Comparison of ENCODE assay signal across 26 cellular contexts in genomic region chr4:89823416-89823815, GRCh38. TPM values are rescaled to one million over a fixed set of nuclear protein-coding genes. Genes with fewer than 3 reads are reported as not detected.
DNase-seq lines count a peak whose midpoint lies in the region; ATAC-seq and TF ChIP-seq lines count a peak whose summit lies in the region.
"Had no signal": no experiment of that assay in that cellular context is flagged by ENCODE, and none has a peak within 500 bp of the region (broad histone marks: within the 10 kb centered on the region; RNA-seq: fewer than 3 reads in every experiment).

No MANE protein-coding gene starts in this region.

- H2BK5ac ChIP-seq in IMR-90 (ENCODE audit: low read depth, low read length, poor library complexity, severe bottlenecking) = no peak overlapping the region

- no peak overlapping the region for H3K14ac ChIP-seq in IMR-90 (replicated peaks; ENCODE audit: low read depth, low read length)

- H2BK20ac ChIP-seq in IMR-90 (ENCODE audit: low read depth, low read length) = no peak overlapping the region

- intact Hi-C loops in IMR-90 (cut with micrococcal nuclease) = no loop called here

- no peak overlapping the region for H2BK15ac ChIP-seq in IMR-90 (ENCODE audit: low read depth, low read length)

- peak overlapping the region; percentile 13; the same call in 1 of the 2 replicates for H3K4me2 ChIP-seq in IMR-90 (ENCODE audit: low read depth, low read length)
- H3K4me2 ChIP-seq: KMS-11 had no signal

- no peak overlapping the region for H3K56ac ChIP-seq in IMR-90 (ENCODE audit: extremely low read depth, insufficient read depth, low read length)

- H4K91ac ChIP-seq in IMR-90 (ENCODE audit: insufficient read depth, low read depth, low read length) = no peak overlapping the region

- H2AK9ac ChIP-seq in IMR-90 (replicated peaks; ENCODE audit: low read depth, low read length, poor library complexity) = no peak overlapping the region

- no peak overlapping the region for H3K27ac ChIP-seq in IMR-90 (ENCODE audit: insufficient read depth, low read length)
- H3K27ac ChIP-seq: breast epithelium, colonic mucosa, heart right ventricle, KMS-11, prostate gland, SJCRH30, transverse colon had no signal

- H4K8ac ChIP-seq in IMR-90 (ENCODE audit: low read depth in 2 of 2, low read length in 2 of 2) = no peak overlapping the region

- CTCF ChIA-PET in IMR-90 (lab: Yijun Ruan, JAX) = no interaction called here

- in situ Hi-C loops in IMR-90 (cut with MboI; ENCODE audit: low sequenced_read_pairs) = no loop called here

- no peak for TF ChIP-seq POLR2A in IMR-90 (IDR thresholded peaks at IDR 0.05; ENCODE audit: low read depth, low read length)

- H3K4me3 ChIP-seq in IMR-90 (ENCODE audit: insufficient read depth, low read depth, low read length) = no peak overlapping the region
- H3K4me3 ChIP-seq in fibroblast of mammary gland (ENCODE audit: control insufficient read depth, low read depth, low read length) = no peak overlapping the region
- H3K4me3 ChIP-seq: breast epithelium, colonic mucosa, GM12878, heart right ventricle, prostate gland, SJCRH30, transverse colon had no signal

- ATAC-seq in IMR-90 (ENCODE audit: low read depth) (peak; percentile 76), HG02678 (IDR thresholded peaks at IDR 0.05; ENCODE audit: unreplicated experiment) (no peak), HG02610 (IDR thresholded peaks at IDR 0.05; ENCODE audit: unreplicated experiment) (no peak)
- ATAC-seq: activated CD4-positive, alpha-beta T cell treated with anti-CD3 and anti-CD28 coated beads for 36 hours; GM12878; HCT116; heart right ventricle; Panc1 had no signal

- TF ChIP-seq RAD21 in IMR-90 (IDR thresholded peaks at IDR 0.05; ENCODE audit: low read length) = no peak

- no peak overlapping the region for H2AK5ac ChIP-seq in IMR-90 (ENCODE audit: low read depth, low read length)

- TF ChIP-seq CTCF in IMR-90 (conservative IDR thresholded peaks at IDR 0.05; ENCODE audit: low read depth, low read length) (no peak), fibroblast of mammary gland (conservative IDR thresholded peaks at IDR 0.05; ENCODE audit: control insufficient read depth, insufficient read depth, low read depth, low read length) (no peak)

- no peaks in the 10 kb centered on the region for H4K20me1 ChIP-seq in IMR-90 (ENCODE audit: insufficient read depth, low read length)

- H3K36me3 ChIP-seq in IMR-90 (ENCODE audit: control insufficient read depth, insufficient read depth, low read length) = no peaks in the 10 kb centered on the region
- H3K36me3 ChIP-seq: breast epithelium, colonic mucosa, heart right ventricle, prostate gland, transverse colon had no signal

- H3K4me1 ChIP-seq in IMR-90 (ENCODE audit: control insufficient read depth, insufficient read depth, low read length) = no peaks in the 10 kb centered on the region
- H3K4me1 ChIP-seq: breast epithelium, colonic mucosa, prostate gland, SJCRH30, transverse colon had no signal

- no peak overlapping the region for H3K9ac ChIP-seq in IMR-90 (ENCODE audit: low read depth, low read length)
- H3K9ac ChIP-seq: KMS-11 had no signal

- no peak overlapping the region for H3K18ac ChIP-seq in IMR-90 (ENCODE audit: low read depth, low read length)

- POLR2A ChIA-PET in IMR-90 (lab: Charles Lee; ENCODE audit: unreplicated experiment) = no interaction called here

- DNase-seq in IMR-90 = peak; percentile 11
- DNase-seq in amniotic epithelial cell (ENCODE audit: low read depth) = peak; percentile 81
- DNase-seq in fibroblast of mammary gland (ENCODE audit: low read depth) = peak; percentile 4
- DNase-seq in iPS-NIHi11 (ENCODE audit: low spot score) = no peak
- no peak for DNase-seq in amniotic stem cell (lab: John Stamatoyannopoulos, UW)
- DNase-seq: activated CD4-positive, alpha-beta T cell treated with anti-CD3 and anti-CD28 coated beads for 36 hours; activated CD8-positive, alpha-beta memory T cell treated with anti-CD3 and anti-CD28 coated beads for 24 hours; activated gamma-delta T cell; activated T-cell treated with anti-CD3 and anti-CD28 coated beads, Interleukin-2, amount 50 U/mL, for 1 hour; AML-193; CD4-positive, alpha-beta memory T cell; colonic mucosa; heart right ventricle; NCI-H146; NCI-H510A; SJCRH30; transverse colon had no signal

- no peak overlapping the region for H2BK120ac ChIP-seq in IMR-90 (ENCODE audit: low read depth, low read length)

- H3K79me1 ChIP-seq in IMR-90 (ENCODE audit: low read depth in 1 of 2, low read length in 2 of 2) = no peaks in the 10 kb centered on the region

- H3K9me3 ChIP-seq in IMR-90 (ENCODE audit: control insufficient read depth, insufficient read depth, low read length) = no peaks in the 10 kb centered on the region
- H3K9me3 ChIP-seq: breast epithelium, colonic mucosa, heart right ventricle, prostate gland, SJCRH30, transverse colon had no signal

- no TSS peak for BruUV-seq in IMR-90 (replicated peaks; lab: Mats Ljungman, UMichigan)

- H3K27me3 ChIP-seq in IMR-90 (ENCODE audit: control insufficient read depth, insufficient read depth, low read length) = no peaks in the 10 kb centered on the region
- H3K27me3 ChIP-seq: breast epithelium, colonic mucosa, heart right ventricle, SJCRH30, transverse colon had no signal

- H3K4ac ChIP-seq in IMR-90 (ENCODE audit: low read depth, low read length) = no peak overlapping the region

- H3K9me1 ChIP-seq in IMR-90 (ENCODE audit: insufficient read depth, low read length) = no peaks in the 10 kb centered on the region

- no peak overlapping the region for H4K5ac ChIP-seq in IMR-90 (ENCODE audit: low read depth, low read length)

- no peak overlapping the region for H2AFZ ChIP-seq in IMR-90 (replicated peaks; ENCODE audit: low read length, poor library complexity)

- dilution Hi-C loops in IMR-90 (cut with HindIII; ENCODE audit: low sequenced_read_pairs, unreplicated experiment) = no loop called here

- H3K23ac ChIP-seq in IMR-90 (ENCODE audit: low read depth, low read length) = no peak overlapping the region

TF ChIP-seq in IMR-90, 13 proteins besides CTCF, POLR2A, EP300 and RAD21:
- TF ChIP-seq RFX5 (IDR thresholded peaks at IDR 0.05; ENCODE audit: low read depth, low read length) = no peak
- no peak for TF ChIP-seq BHLHE40 (IDR thresholded peaks at IDR 0.05; ENCODE audit: low read depth, low read length)
- no peak for TF ChIP-seq CEBPB (IDR thresholded peaks at IDR 0.05; ENCODE audit: low read depth, low read length)
- TF ChIP-seq, protein P1, sequence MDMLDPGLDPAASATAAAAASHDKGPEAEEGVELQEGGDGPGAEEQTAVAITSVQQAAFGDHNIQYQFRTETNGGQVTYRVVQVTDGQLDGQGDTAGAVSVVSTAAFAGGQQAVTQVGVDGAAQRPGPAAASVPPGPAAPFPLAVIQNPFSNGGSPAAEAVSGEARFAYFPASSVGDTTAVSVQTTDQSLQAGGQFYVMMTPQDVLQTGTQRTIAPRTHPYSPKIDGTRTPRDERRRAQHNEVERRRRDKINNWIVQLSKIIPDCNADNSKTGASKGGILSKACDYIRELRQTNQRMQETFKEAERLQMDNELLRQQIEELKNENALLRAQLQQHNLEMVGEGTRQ (IDR thresholded peaks at IDR 0.05; ENCODE audit: low read depth, low read length) = no peak
- no peak for TF ChIP-seq CHD1 (IDR thresholded peaks at IDR 0.05; ENCODE audit: low read depth, low read length)
- no peak for TF ChIP-seq ELK1 (IDR thresholded peaks at IDR 0.05; ENCODE audit: borderline replicate concordance, low read depth, low read length)
- no peak for TF ChIP-seq MAZ (IDR thresholded peaks at IDR 0.05; ENCODE audit: borderline replicate concordance, low read depth, low read length)
- no peak for TF ChIP-seq SMC3 (IDR thresholded peaks at IDR 0.05; ENCODE audit: low read depth, low read length)
- TF ChIP-seq NFE2L2 (IDR thresholded peaks at IDR 0.05; ENCODE audit: low read depth, low read length) = no peak
- TF ChIP-seq MAFK (IDR thresholded peaks at IDR 0.05; ENCODE audit: low read depth, low read length) = no peak
- TF ChIP-seq MXI1 (IDR thresholded peaks at IDR 0.05; ENCODE audit: borderline replicate concordance, low read depth, low read length) = no peak
- TF ChIP-seq FOS (IDR thresholded peaks at IDR 0.05; ENCODE audit: low read depth, low read length) = no peak
- TF ChIP-seq RCOR1 (IDR thresholded peaks at IDR 0.05; ENCODE audit: insufficient replicate concordance, low read length) = no peak
TF ChIP-seq in IMR-90: peak in this region for 0.

RNA-seq across cellular contexts. Expression of gene SNCA, which starts 13.5 kb away (rescaled TPM):
- 0.36 and 0.56 TPM in 2 replicates for total RNA-seq in IMR-90 (2012; rRNA removed)
- 0.46 and 0.59 TPM in 2 replicates for polyA plus RNA-seq in IMR-90 (2012; rRNA removed)
- 0.13 and 0.37 TPM in 2 replicates for polyA plus RNA-seq in IMR-90 (2012; cell fraction: cytosol; rRNA removed)
- polyA plus RNA-seq in IMR-90 (2012; cell fraction: nucleus; rRNA removed; ENCODE audit: low replicate concordance) = 0.09 and 0.32 TPM in 2 replicates
- total RNA-seq: GM12878, HT-29 had no signal

Comparison
In these comparisons a context has a peak if more than half of its experiments do, and no peak if none do; other contexts are left out.
1. DNase-seq: peak in IMR-90 (single experiment), amniotic epithelial cell (single experiment) and fibroblast of mammary gland (single experiment); none in iPS-NIHi11 (single experiment) and amniotic stem cell (single experiment).